ENCODE assay signal across 10 cellular contexts in the genomic region with DNA sequence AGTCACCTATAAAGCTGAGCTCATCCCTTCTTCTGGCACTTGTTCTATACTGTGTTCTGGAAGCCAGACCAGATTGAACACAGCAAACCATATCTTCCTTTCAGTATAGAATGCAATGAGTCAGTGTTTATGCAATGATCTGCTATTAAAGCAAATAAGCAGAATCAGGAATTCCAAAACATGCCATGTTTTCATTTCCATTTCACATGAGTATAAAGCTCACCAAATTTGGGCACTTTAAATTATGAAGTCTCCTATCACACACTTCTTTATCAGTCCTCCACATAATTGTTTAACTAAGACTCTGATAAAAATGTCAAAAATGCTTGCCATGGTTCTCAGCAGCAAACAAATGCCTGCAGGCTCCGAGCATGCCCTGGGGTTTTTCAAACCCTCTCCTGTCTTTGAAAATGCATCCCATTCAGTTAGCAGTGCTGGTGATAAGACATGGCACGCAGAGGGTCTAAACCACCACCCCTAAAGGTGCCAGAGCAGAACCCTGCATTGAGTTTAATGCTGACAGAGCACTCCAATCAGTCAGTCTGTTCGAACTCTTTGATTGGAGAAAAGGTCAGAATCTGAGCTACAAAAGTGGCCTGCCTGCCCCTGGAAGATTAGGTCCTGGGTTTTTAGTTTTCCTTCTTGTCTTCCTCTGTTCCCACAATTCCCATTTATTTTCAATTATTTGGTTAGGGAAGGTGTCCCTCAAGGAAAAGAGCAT.
DNase-seq lines count a peak whose midpoint lies in the region; TF ChIP-seq lines count a peak whose summit lies in the region.
"Had no signal": no experiment of that assay in that cellular context is flagged by ENCODE, and none has a peak within 500 bp of the region (broad histone marks: within the 10 kb centered on the region; RNA-seq: fewer than 3 reads in every experiment).

No MANE protein-coding gene starts in this region.

- H3K27me3 Mint-ChIP-seq in activated T-helper 2 cell treated with anti-CD3 and anti-CD28 coated beads, Interferon-gamma antibody, Interleukin-2, Interleukin-4, amounts not matched to agents 10 μg/mL and 5 μg/mL and 100 μg/mL, durations not matched to agents 14 hours and 24 hours and 36 hours (ENCODE audit: low read depth): no peaks in the 10 kb centered on the region

- intact Hi-C loops in activated T-helper 2 cell treated with anti-CD3 and anti-CD28 coated beads, Interferon-gamma antibody, Interleukin-2, Interleukin-4, amounts not matched to agents 10 μg/mL and 5 μg/mL and 100 μg/mL, durations not matched to agents 14 hours and 24 hours and 36 hours (cut with micrococcal nuclease): loop anchor here (1.0 to 5.0 kb wide), 4 partner anchors 9 to 76 kb away; no protein-coding TSS in a partner anchor

- no peaks in the 10 kb centered on the region for H3K79me2 ChIP-seq in hepatocyte

- peak; percentile 28 for DNase-seq in AG08395 (ENCODE audit: low spot score)
- DNase-seq in GM04504 (ENCODE audit: low read depth): peak; percentile 2
- no peak for DNase-seq in activated T-helper 2 cell treated with anti-CD3 and anti-CD28 coated beads, Interferon-gamma antibody, Interleukin-2, Interleukin-4, amounts not matched to agents 10 μg/mL and 5 μg/mL and 100 μg/mL, durations not matched to agents 14 hours and 24 hours and 36 hours (ENCODE audit: low spot score)
- no peak for DNase-seq in hepatocyte (ENCODE audit: low spot score)
- no peak for DNase-seq in NCI-H526 (lab: John Stamatoyannopoulos, UW)
- no peak for DNase-seq in substantia nigra (lab: John Stamatoyannopoulos, UW)
- no peak for DNase-seq in SJCRH30
- DNase-seq in NCI-H1694 treated with DMSO at 0.1 percent for 48 hours (lab: John Stamatoyannopoulos, UW): no peak
- DNase-seq: aorta, DMS79 treated with DMSO at 0.1 percent for 48 hours had no signal

- H3K4me1 ChIP-seq in hepatocyte (ENCODE audit: insufficient read depth) (peaks cover 12% of the 10 kb centered on the region), SJCRH30 (peaks cover 14% of the 10 kb centered on the region)

- H2AFZ ChIP-seq in hepatocyte: no peak overlapping the region

- no peak for TF ChIP-seq CTCF in hepatocyte (IDR thresholded peaks at IDR 0.05; ENCODE audit: poor library complexity)

- peak overlapping the region; percentile 94 for H3K27ac Mint-ChIP-seq in activated T-helper 2 cell treated with anti-CD3 and anti-CD28 coated beads, Interferon-gamma antibody, Interleukin-2, Interleukin-4, amounts not matched to agents 10 μg/mL and 5 μg/mL and 100 μg/mL, durations not matched to agents 14 hours and 24 hours and 36 hours

- no peaks in the 10 kb centered on the region for H3K9me3 ChIP-seq in hepatocyte (ENCODE audit: low read depth)
- no peaks in the 10 kb centered on the region for H3K9me3 ChIP-seq in SJCRH30 (replicated peaks)

- H3K9me3 Mint-ChIP-seq in activated T-helper 2 cell treated with anti-CD3 and anti-CD28 coated beads, Interferon-gamma antibody, Interleukin-2, Interleukin-4, amounts not matched to agents 10 μg/mL and 5 μg/mL and 100 μg/mL, durations not matched to agents 14 hours and 24 hours and 36 hours: no peaks in the 10 kb centered on the region

- H4K20me1 ChIP-seq in hepatocyte (ENCODE audit: insufficient read depth, poor library complexity, severe bottlenecking): no peaks in the 10 kb centered on the region

- H3K27ac ChIP-seq in hepatocyte: peak overlapping the region; percentile 5
- H3K27ac ChIP-seq in substantia nigra (ENCODE audit: low read depth, low read length, poor library complexity, severe bottlenecking): no peak overlapping the region
- no peak overlapping the region for H3K27ac ChIP-seq in SJCRH30

- H3K4me2 ChIP-seq in hepatocyte: peak overlapping the region; percentile 2

- H3K4me1 Mint-ChIP-seq in activated T-helper 2 cell treated with anti-CD3 and anti-CD28 coated beads, Interferon-gamma antibody, Interleukin-2, Interleukin-4, amounts not matched to agents 10 μg/mL and 5 μg/mL and 100 μg/mL, durations not matched to agents 14 hours and 24 hours and 36 hours (ENCODE audit: low read depth): peaks cover 72% of the 10 kb centered on the region

- no peaks in the 10 kb centered on the region for H3K27me3 ChIP-seq in hepatocyte
- no peaks in the 10 kb centered on the region for H3K27me3 ChIP-seq in SJCRH30

- H3K36me3 Mint-ChIP-seq in activated T-helper 2 cell treated with anti-CD3 and anti-CD28 coated beads, Interferon-gamma antibody, Interleukin-2, Interleukin-4, amounts not matched to agents 10 μg/mL and 5 μg/mL and 100 μg/mL, durations not matched to agents 14 hours and 24 hours and 36 hours (ENCODE audit: low read depth): peaks cover 47% of the 10 kb centered on the region

- H3K4me3 Mint-ChIP-seq in activated T-helper 2 cell treated with anti-CD3 and anti-CD28 coated beads, Interferon-gamma antibody, Interleukin-2, Interleukin-4, amounts not matched to agents 10 μg/mL and 5 μg/mL and 100 μg/mL, durations not matched to agents 14 hours and 24 hours and 36 hours (ENCODE audit: low read depth): peak overlapping the region; percentile 6

- no peaks in the 10 kb centered on the region for H3K36me3 ChIP-seq in hepatocyte (replicated peaks; ENCODE audit: insufficient read depth, low read depth)
- H3K36me3 ChIP-seq in SJCRH30: no peaks in the 10 kb centered on the region

- H3K4me3 ChIP-seq in hepatocyte (no peak overlapping the region), SJCRH30 (no peak overlapping the region)

- 24% methylated on average over 3 of the region's 3 CpGs for WGBS in hepatocyte (ENCODE audit: low lambda C conversion rate, missing lambda C conversion rate)

- H3K9me2 ChIP-seq in hepatocyte (replicated peaks; ENCODE audit: insufficient read depth): no peaks in the 10 kb centered on the region

Comparison
In these comparisons a context has a peak if more than half of its experiments do, and no peak if none do; other contexts are left out.
1. DNase-seq: peak in AG08395 (single experiment) and GM04504 (single experiment); none in activated T-helper 2 cell treated with anti-CD3 and anti-CD28 coated beads, Interferon-gamma antibody, Interleukin-2, Interleukin-4, amounts not matched to agents 10 μg/mL and 5 μg/mL and 100 μg/mL, durations not matched to agents 14 hours and 24 hours and 36 hours (single experiment), hepatocyte (single experiment), NCI-H526 (0 of 2), substantia nigra (0 of 49), SJCRH30 (0 of 2) and NCI-H1694 treated with DMSO at 0.1 percent for 48 hours (single experiment).